In the genomic region with DNA sequence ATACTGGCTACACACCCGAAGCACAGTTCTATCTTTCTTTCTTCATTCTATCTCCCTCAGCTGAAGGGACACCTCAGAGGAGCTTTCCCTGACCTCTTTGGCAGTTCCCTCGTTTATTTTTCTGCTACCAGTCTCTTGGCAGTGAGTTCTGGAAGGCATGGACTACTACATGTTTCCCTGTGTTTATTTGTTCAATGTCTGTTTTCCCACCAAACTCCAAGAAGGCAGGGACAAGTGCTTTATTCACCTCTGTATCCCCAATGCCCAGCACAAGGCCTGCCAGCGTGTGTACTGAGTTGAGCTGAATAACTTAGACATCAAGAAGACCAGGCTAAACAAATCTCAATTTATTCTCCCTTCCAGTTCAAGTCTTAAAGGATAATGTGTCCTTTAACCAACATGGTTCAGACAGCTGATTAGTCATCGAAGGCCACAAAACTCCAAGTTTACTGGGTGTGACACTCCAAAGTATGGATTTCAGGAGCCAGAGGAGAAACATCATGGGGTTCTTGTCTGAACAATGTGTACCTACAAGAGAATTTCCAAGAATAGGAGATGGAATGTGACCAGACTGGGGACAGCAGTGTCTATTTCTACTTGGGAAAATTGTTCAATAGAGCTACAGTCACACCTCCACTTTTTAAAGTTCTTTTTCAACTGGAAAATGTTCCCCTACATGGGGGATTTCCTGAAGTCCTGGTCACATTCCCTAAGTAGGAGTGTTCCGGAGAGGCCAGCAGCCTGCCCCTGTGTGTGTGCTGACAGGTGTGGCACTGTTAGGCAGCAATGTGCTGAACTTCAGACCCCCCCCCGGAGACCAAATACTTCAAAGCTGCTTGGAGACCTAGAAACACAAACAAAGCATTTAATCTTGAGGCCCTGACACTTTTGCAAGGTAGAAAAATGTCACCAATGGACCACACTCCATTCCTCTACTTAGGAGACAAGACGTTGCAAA, we compare ENCODE assay signal across 18 cellular contexts.
DNase-seq lines count a peak whose midpoint lies in the region; ATAC-seq and TF ChIP-seq lines count a peak whose summit lies in the region.
"Had no signal": no experiment of that assay in that cellular context is flagged by ENCODE, and none has a peak within 500 bp of the region (broad histone marks: within the 10 kb centered on the region; RNA-seq: fewer than 3 reads in every experiment).

No MANE protein-coding gene starts in this region.

- DNase-seq in MCF 10A (ENCODE audit: unreplicated experiment) (peak; percentile 22), left ventricle myocardium superior (no peak), osteoblast (ENCODE audit: insufficient read length, low spot score, missing footprints) (peak; percentile 46), upper lobe of right lung (peak; percentile 75), NCI-H2227 treated with DMSO at 0.1 percent for 48 hours (lab: John Stamatoyannopoulos, UW) (no peak), cerebellum (ENCODE audit: low spot score) (no peak), T-helper 9 cell (no peak)
- no peak for DNase-seq in activated T-cell treated with anti-CD3 and anti-CD28 coated beads, Interleukin-2, amount 50 U/mL, for 72 hours
- DNase-seq: activated CD4-positive, alpha-beta T cell treated with anti-CD3 and anti-CD28 coated beads for 48 hours; activated naive CD8-positive, alpha-beta T cell treated with anti-CD3 and anti-CD28 coated beads for 36 hours; colonic mucosa; HFFc6; NCI-H2029 treated with DMSO at 0.1 percent for 48 hours; occipital lobe; T-helper 17 cell; testis had no signal

- POLR2A ChIA-PET in MCF 10A (lab: Yijun Ruan, JAX): no interaction called here

- no peaks in the 10 kb centered on the region for H3K9me3 Mint-ChIP-seq in MCF 10A (ENCODE audit: unreplicated experiment)
- peaks cover 0 to 2% of the 10 kb centered on the region in 2 donors for H3K9me3 Mint-ChIP-seq in activated T-cell treated with anti-CD3 and anti-CD28 coated beads, Interleukin-2, amount 50 U/mL, for 72 hours
- H3K9me3 Mint-ChIP-seq: activated naive CD8-positive, alpha-beta T cell treated with anti-CD3 and anti-CD28 coated beads for 36 hours had no signal

- H3K27me3 Mint-ChIP-seq in MCF 10A (ENCODE audit: insufficient read depth, unreplicated experiment): no peaks in the 10 kb centered on the region
- H3K27me3 Mint-ChIP-seq in activated T-cell treated with anti-CD3 and anti-CD28 coated beads, Interleukin-2, amount 50 U/mL, for 72 hours (ENCODE audit: low read depth): peaks cover 27% of the 10 kb centered on the region
- H3K27me3 Mint-ChIP-seq: activated naive CD8-positive, alpha-beta T cell treated with anti-CD3 and anti-CD28 coated beads for 36 hours; T-helper 17 cell had no signal

- H3K4me3 ChIP-seq in osteoblast (ENCODE audit: insufficient read depth, low read length) (no peak overlapping the region), upper lobe of right lung (no peak overlapping the region)
- H3K4me3 ChIP-seq: colonic mucosa, GM12878, testis had no signal

- H3K27ac ChIP-seq in osteoblast (ENCODE audit: low read depth, low read length) (no peak overlapping the region), upper lobe of right lung (peak overlapping the region; percentile 72)
- H3K27ac ChIP-seq: colonic mucosa, testis had no signal

- intact Hi-C loops in MCF 10A (cut with micrococcal nuclease): no loop called here
- intact Hi-C loops in left ventricle myocardium superior (cut with micrococcal nuclease): no loop called here
- intact Hi-C loops in upper lobe of right lung (cut with DNase I): no loop called here

- H3K9me3 ChIP-seq in osteoblast (ENCODE audit: low read depth, low read length): no peaks in the 10 kb centered on the region
- no peaks in the 10 kb centered on the region for H3K9me3 ChIP-seq in upper lobe of right lung
- H3K9me3 ChIP-seq: colonic mucosa, testis had no signal

- no peaks in the 10 kb centered on the region for H3K36me3 Mint-ChIP-seq in MCF 10A (ENCODE audit: insufficient read depth, unreplicated experiment)
- H3K36me3 Mint-ChIP-seq in activated T-cell treated with anti-CD3 and anti-CD28 coated beads, Interleukin-2, amount 50 U/mL, for 72 hours (ENCODE audit: insufficient read depth in 2 of 2): no peaks in the 10 kb centered on the region
- H3K36me3 Mint-ChIP-seq: activated naive CD8-positive, alpha-beta T cell treated with anti-CD3 and anti-CD28 coated beads for 36 hours; CD14-positive monocyte had no signal

- H4K20me1 ChIP-seq in osteoblast (ENCODE audit: insufficient read depth, low read length): no peaks in the 10 kb centered on the region

- BruUV-seq in MCF 10A (replicated peaks; lab: Mats Ljungman, UMichigan): no TSS peak

- no peaks in the 10 kb centered on the region for H3K79me2 ChIP-seq in osteoblast (ENCODE audit: insufficient read depth, low read length)

- ATAC-seq in left ventricle myocardium superior (peak; percentile 77), upper lobe of right lung (peak; percentile 95)
- no peak for ATAC-seq in activated T-cell treated with anti-CD3 and anti-CD28 coated beads, Interleukin-2, amount 50 U/mL, for 72 hours (replicated peaks in 1 of 2)
- ATAC-seq: GM12878, T-helper 17 cell had no signal

- H3K27ac Mint-ChIP-seq in MCF 10A (ENCODE audit: low read depth, unreplicated experiment): peak overlapping the region; percentile 82
- H3K27ac Mint-ChIP-seq in activated T-cell treated with anti-CD3 and anti-CD28 coated beads, Interleukin-2, amount 50 U/mL, for 72 hours: no peak overlapping the region
- H3K27ac Mint-ChIP-seq: activated naive CD8-positive, alpha-beta T cell treated with anti-CD3 and anti-CD28 coated beads for 36 hours; HFFc6; T-helper 17 cell had no signal

- H3K4me2 ChIP-seq in osteoblast (ENCODE audit: insufficient read depth, low read length): no peak overlapping the region

- no peak overlapping the region for H2AFZ ChIP-seq in osteoblast (ENCODE audit: low read length)

- H3K4me3 Mint-ChIP-seq in MCF 10A (ENCODE audit: unreplicated experiment): no peak overlapping the region
- H3K4me3 Mint-ChIP-seq in activated T-cell treated with anti-CD3 and anti-CD28 coated beads, Interleukin-2, amount 50 U/mL, for 72 hours: no peak overlapping the region
- H3K4me3 Mint-ChIP-seq: activated naive CD8-positive, alpha-beta T cell treated with anti-CD3 and anti-CD28 coated beads for 36 hours; CD14-positive monocyte; HFFc6; T-helper 17 cell had no signal

- H3K36me3 ChIP-seq in osteoblast (ENCODE audit: insufficient read depth, low read length) (no peaks in the 10 kb centered on the region), upper lobe of right lung (no peaks in the 10 kb centered on the region)
- H3K36me3 ChIP-seq: colonic mucosa had no signal

- H3K27me3 ChIP-seq in osteoblast (ENCODE audit: insufficient read depth, low read length): no peaks in the 10 kb centered on the region
- no peaks in the 10 kb centered on the region for H3K27me3 ChIP-seq in upper lobe of right lung
- H3K27me3 ChIP-seq: colonic mucosa, testis had no signal

- H3K4me1 ChIP-seq in osteoblast (ENCODE audit: insufficient read depth, low read length): no peaks in the 10 kb centered on the region
- H3K4me1 ChIP-seq in upper lobe of right lung: peaks cover 6% of the 10 kb centered on the region
- H3K4me1 ChIP-seq: colonic mucosa had no signal

- TF ChIP-seq CTCF in MCF 10A (IDR thresholded peaks at IDR 0.05; ENCODE audit: unreplicated experiment) (no peak), osteoblast (IDR thresholded peaks at IDR 0.05; ENCODE audit: extremely low read depth, low read depth, low read length) (no peak), upper lobe of right lung (IDR thresholded peaks at IDR 0.05) (no peak)

- H3K4me1 Mint-ChIP-seq in MCF 10A (ENCODE audit: insufficient read depth, unreplicated experiment): peaks cover 30% of the 10 kb centered on the region
- no peaks in the 10 kb centered on the region for H3K4me1 Mint-ChIP-seq in activated T-cell treated with anti-CD3 and anti-CD28 coated beads, Interleukin-2, amount 50 U/mL, for 72 hours (ENCODE audit: low read depth)
- H3K4me1 Mint-ChIP-seq: activated naive CD8-positive, alpha-beta T cell treated with anti-CD3 and anti-CD28 coated beads for 36 hours; CD14-positive monocyte; T-helper 17 cell had no signal

- CTCF ChIA-PET in MCF 10A (lab: Yijun Ruan, JAX): interaction anchor here (0.6 kb wide), 2 partner anchors 42 to 172 kb away, joined by 3 read pairs; no protein-coding TSS in a partner anchor

Comparison
In these comparisons a context has a peak if more than half of its experiments do, and no peak if none do; other contexts are left out.
1. DNase-seq: peak in MCF 10A (single experiment), osteoblast (single experiment) and upper lobe of right lung (single experiment); none in left ventricle myocardium superior (single experiment), activated T-cell treated with anti-CD3 and anti-CD28 coated beads, Interleukin-2, amount 50 U/mL, for 72 hours (0 of 2), NCI-H2227 treated with DMSO at 0.1 percent for 48 hours (single experiment), cerebellum (single experiment) and T-helper 9 cell (single experiment).
2. ATAC-seq: peak in left ventricle myocardium superior (single experiment) and upper lobe of right lung (single experiment); none in activated T-cell treated with anti-CD3 and anti-CD28 coated beads, Interleukin-2, amount 50 U/mL, for 72 hours (0 of 2).